1 cellular context compared by ENCODE assay signal in genomic region chr7:132087421-132087820, GRCh38.
TF ChIP-seq lines count a peak whose summit lies in the region.

No MANE protein-coding gene starts in this region.

TF ChIP-seq in SK-N-SH, 30 proteins besides CTCF, POLR2A, EP300 and RAD21 (continued from another document):
- TF ChIP-seq REST (IDR thresholded peaks at IDR 0.05; ENCODE audit: low read depth, low read length) = no peak
- TF ChIP-seq RXRA (IDR thresholded peaks at IDR 0.05; ENCODE audit: borderline replicate concordance, low read depth) = no peak
- TF ChIP-seq SMC3 (IDR thresholded peaks at IDR 0.05; ENCODE audit: low read depth, low read length) = no peak
- no peak for TF ChIP-seq NFIC (IDR thresholded peaks at IDR 0.05; ENCODE audit: borderline replicate concordance)
- TF ChIP-seq, protein P1, sequence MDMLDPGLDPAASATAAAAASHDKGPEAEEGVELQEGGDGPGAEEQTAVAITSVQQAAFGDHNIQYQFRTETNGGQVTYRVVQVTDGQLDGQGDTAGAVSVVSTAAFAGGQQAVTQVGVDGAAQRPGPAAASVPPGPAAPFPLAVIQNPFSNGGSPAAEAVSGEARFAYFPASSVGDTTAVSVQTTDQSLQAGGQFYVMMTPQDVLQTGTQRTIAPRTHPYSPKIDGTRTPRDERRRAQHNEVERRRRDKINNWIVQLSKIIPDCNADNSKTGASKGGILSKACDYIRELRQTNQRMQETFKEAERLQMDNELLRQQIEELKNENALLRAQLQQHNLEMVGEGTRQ (IDR thresholded peaks at IDR 0.05; ENCODE audit: borderline replicate concordance, low read depth, low read length) = no peak
